ENCODE assay signal across 1 cellular context in genomic region chr19:50206191-50206590, GRCh38.
A peak's percentile ranks its signal among the peaks of the same experiment; 100 is the strongest.
TF ChIP-seq lines count a peak whose summit lies in the region.

No MANE protein-coding gene starts in this region.

TF ChIP-seq in HepG2, 621 proteins besides CTCF, POLR2A, EP300 and RAD21:
- no peak for TF ChIP-seq TEAD2 (CRISPR knock-in tag; IDR thresholded peaks at IDR 0.05)
- no peak for TF ChIP-seq GABPA (IDR thresholded peaks at IDR 0.05; ENCODE audit: low read depth, low read length)
- 0 out of 2 replicates have a peak, but pooled peaks have one; percentile 14 for TF ChIP-seq GABPA (CRISPR knock-in tag; IDR thresholded peaks at IDR 0.05; ENCODE audit: low read depth)
- TF ChIP-seq GABPB1 (CRISPR knock-in tag; IDR thresholded peaks at IDR 0.05), result peak; percentile 30; the same call in 1 of the 2 replicates
- peak; percentile 79 for TF ChIP-seq NR2C2 (CRISPR knock-in tag; IDR thresholded peaks at IDR 0.05; ENCODE audit: borderline replicate concordance)
